16 cellular contexts compared by ENCODE assay signal in the genomic region with DNA sequence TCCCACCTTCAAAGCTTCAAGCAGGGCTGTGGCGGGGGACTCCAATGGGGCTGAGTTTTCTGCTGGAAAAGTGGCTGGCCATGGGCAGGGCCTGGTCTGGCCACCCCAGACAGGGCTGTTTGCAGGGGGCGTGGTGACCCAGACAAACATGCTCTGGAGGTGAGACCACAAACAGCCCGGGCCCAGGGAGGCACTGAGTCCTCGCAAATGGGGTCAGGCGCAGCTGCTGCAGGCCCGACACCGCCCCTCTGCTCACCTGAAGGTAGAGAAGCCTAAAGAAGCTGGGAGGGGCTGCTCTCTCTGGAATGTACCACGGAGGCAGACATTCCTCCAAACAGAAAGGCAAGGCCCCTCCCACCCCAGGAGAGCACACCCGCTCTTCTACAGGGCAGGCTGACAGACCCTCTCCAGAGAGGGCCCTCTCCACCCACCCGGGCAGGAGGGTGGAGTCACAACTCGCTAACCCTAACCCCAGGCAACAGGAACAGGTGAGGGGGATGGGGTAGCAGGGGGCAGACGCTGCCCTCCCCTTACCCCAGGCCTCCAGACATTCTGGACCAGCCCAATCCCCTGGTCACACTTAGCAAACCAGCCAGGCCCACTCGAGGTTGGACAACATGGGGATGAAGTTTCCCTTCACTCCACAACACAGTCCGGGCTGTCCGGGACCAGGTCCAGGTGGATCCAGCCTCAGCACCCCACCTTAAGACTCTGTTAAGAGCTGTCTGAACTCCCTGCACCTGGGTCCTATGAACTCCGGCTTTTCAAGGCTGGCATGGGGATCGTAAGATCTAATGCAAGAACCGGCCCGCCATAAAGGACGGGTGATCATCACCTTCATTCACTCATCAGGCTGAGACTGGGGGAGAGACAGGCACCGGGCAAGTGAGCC. TPM values are rescaled to one million over a fixed set of nuclear protein-coding genes. Genes with fewer than 3 reads are reported as not detected.
DNase-seq lines count a peak whose midpoint lies in the region; ATAC-seq and TF ChIP-seq lines count a peak whose summit lies in the region.
"Had no signal": no experiment of that assay in that cellular context is flagged by ENCODE, and none has a peak within 500 bp of the region (broad histone marks: within the 10 kb centered on the region; RNA-seq: fewer than 3 reads in every experiment).

No MANE protein-coding gene starts in this region.

- no peak overlapping the region for H3K9ac ChIP-seq in endodermal cell (ENCODE audit: extremely low read depth, low read length, poor library complexity, severe bottlenecking)
- H3K9ac ChIP-seq in smooth muscle cell (ENCODE audit: low read depth): no peak overlapping the region

- H3K27ac ChIP-seq in endodermal cell (ENCODE audit: low read depth, low read length) (no peak overlapping the region), suprapubic skin (no peak overlapping the region), smooth muscle cell (ENCODE audit: low read depth) (no peak overlapping the region)
- H3K27ac ChIP-seq: Peyer's patch had no signal

- H3F3A ChIP-seq in smooth muscle cell (ENCODE audit: low read depth): no peaks in the 10 kb centered on the region

- H3K4me3 Mint-ChIP-seq in endodermal cell: no peak overlapping the region

- H3K27me3 Mint-ChIP-seq in endodermal cell (ENCODE audit: insufficient read depth): peaks cover 14% of the 10 kb centered on the region

- no peak overlapping the region for H2AFZ ChIP-seq in smooth muscle cell (ENCODE audit: low read depth)

- no peaks in the 10 kb centered on the region for H3K36me3 Mint-ChIP-seq in endodermal cell (ENCODE audit: low read depth)

- no peaks in the 10 kb centered on the region for H3K9me3 Mint-ChIP-seq in endodermal cell

- ATAC-seq in GM19035 (IDR thresholded peaks at IDR 0.05; ENCODE audit: unreplicated experiment): no peak
- no peak for ATAC-seq in HG02981 (IDR thresholded peaks at IDR 0.05; ENCODE audit: unreplicated experiment)
- ATAC-seq: K562 had no signal

- no peaks in the 10 kb centered on the region for H3K9me3 ChIP-seq in endodermal cell (ENCODE audit: control insufficient read depth, low read length)
- H3K9me3 ChIP-seq in suprapubic skin: no peaks in the 10 kb centered on the region
- H3K9me3 ChIP-seq in smooth muscle cell (replicated peaks; ENCODE audit: low read depth): no peaks in the 10 kb centered on the region
- H3K9me3 ChIP-seq: Peyer's patch had no signal

- DNase-seq in H7 (peak; percentile 83), endodermal cell (peak; percentile 85), mesenteric fat pad (ENCODE audit: low spot score) (peak; percentile 82), suprapubic skin (ENCODE audit: low spot score in 2 of 2) (peak; percentile 55 to 73), smooth muscle cell (lab: John Stamatoyannopoulos, UW; ENCODE audit: unreplicated experiment) (no peak)
- DNase-seq: C1 segment of cervical spinal cord, DMS153, EL, HCEC 1CT, NCI-H1436 treated with DMSO at 0.1 percent for 48 hours, NCI-H2081, NCI-H524, Peyer's patch had no signal

- no peak overlapping the region for H3K4me2 ChIP-seq in smooth muscle cell

- no peaks in the 10 kb centered on the region for H4K20me1 ChIP-seq in smooth muscle cell (ENCODE audit: low read depth)

- H3K36me3 ChIP-seq in H7 (replicated peaks; ENCODE audit: control insufficient read depth, insufficient read depth, low read length): no peaks in the 10 kb centered on the region
- no peaks in the 10 kb centered on the region for H3K36me3 ChIP-seq in endodermal cell (ENCODE audit: control insufficient read depth, insufficient read depth, low read length)
- H3K36me3 ChIP-seq in suprapubic skin: no peaks in the 10 kb centered on the region
- no peaks in the 10 kb centered on the region for H3K36me3 ChIP-seq in smooth muscle cell (ENCODE audit: low read depth)
- H3K36me3 ChIP-seq: Peyer's patch had no signal

- H3K4me3 ChIP-seq in H7 (ENCODE audit: insufficient read depth, low read depth, low read length) (no peak overlapping the region), endodermal cell (ENCODE audit: low read length) (no peak overlapping the region), suprapubic skin (no peak overlapping the region), smooth muscle cell (no peak overlapping the region)
- H3K4me3 ChIP-seq: K562, Peyer's patch had no signal

- no peak for TF ChIP-seq POLR2A in suprapubic skin (IDR thresholded peaks at IDR 0.05)

- H3K4me1 Mint-ChIP-seq in endodermal cell: no peaks in the 10 kb centered on the region

- H3K4me1 ChIP-seq in endodermal cell (ENCODE audit: control insufficient read depth, insufficient read depth, low read length) (no peaks in the 10 kb centered on the region), suprapubic skin (peaks cover 11% of the 10 kb centered on the region), smooth muscle cell (ENCODE audit: low read depth) (peaks cover 8% of the 10 kb centered on the region)

- TF ChIP-seq EP300 in suprapubic skin (IDR thresholded peaks at IDR 0.05): no peak

- H3K79me2 ChIP-seq in smooth muscle cell (ENCODE audit: low read depth): no peaks in the 10 kb centered on the region

- TF ChIP-seq CTCF in endodermal cell (conservative IDR thresholded peaks at IDR 0.05) (no peak), suprapubic skin (IDR thresholded peaks at IDR 0.05) (no peak), smooth muscle cell (IDR thresholded peaks at IDR 0.05; ENCODE audit: borderline replicate concordance, insufficient read depth, poor library complexity, severe bottlenecking) (no peak)

- H3K27me3 ChIP-seq in H7 (ENCODE audit: control insufficient read depth, insufficient read depth, low read length) (peaks cover 5% of the 10 kb centered on the region), endodermal cell (ENCODE audit: control insufficient read depth, insufficient read depth, low read length, poor library complexity, severe bottlenecking) (no peaks in the 10 kb centered on the region), suprapubic skin (peaks cover under 1% of the 10 kb centered on the region), smooth muscle cell (ENCODE audit: low read depth) (no peaks in the 10 kb centered on the region)
- H3K27me3 ChIP-seq: Peyer's patch had no signal

- H3K27ac Mint-ChIP-seq in endodermal cell: no peak overlapping the region

- WGBS in endodermal cell (ENCODE audit: insufficient coverage in 1 of 2, insufficient read length in 1 of 2), 2 experiments: 83 to 97% methylated on average over 7 to 21 of the region's 21 CpGs
- WGBS in suprapubic skin: 88% methylated on average over 20 of the region's 21 CpGs
- WGBS in smooth muscle cell (ENCODE audit: low lambda C conversion rate): 83% methylated on average over 21 of the region's 21 CpGs

RNA-seq across cellular contexts. Expression of a gene that starts 32.3 kb away (rescaled TPM):
- 214 and 241 TPM in 2 replicates for total RNA-seq in H7 (2014; rRNA removed; shearing (Covaris generic))
- total RNA-seq in endodermal cell (10 to 100 TPM; 58.6 to 71.6 TPM), mesenteric fat pad (69.9 TPM), suprapubic skin (100 to 1,000 TPM in 2 of 4 donors, 10 to 100 TPM in 2; 86.0 to 103 (median 95.1) TPM), smooth muscle cell (107 and 174 TPM in 2 replicates)
- 36.5 TPM for polyA plus RNA-seq in endodermal cell (2013, experiment 1 of 2)
- polyA plus RNA-seq in endodermal cell (2013, experiment 2 of 2): 37.6 TPM
- polyA plus RNA-seq in smooth muscle cell: 125 and 160 TPM in 2 replicates
